In genomic region chr18:11251229-11251890, GRCh38 we compare ENCODE assay signal across 24 cellular contexts.
DNase-seq lines count a peak whose midpoint lies in the region; ATAC-seq, FAIRE-seq and TF ChIP-seq lines count a peak whose summit lies in the region.
"Had no signal": no experiment of that assay in that cellular context is flagged by ENCODE, and none has a peak within 500 bp of the region (broad histone marks: within the 10 kb centered on the region; RNA-seq: fewer than 3 reads in every experiment).

No MANE protein-coding gene starts in this region.

- ATAC-seq in left cardiac atrium (peak in 1 of 2 donors; percentile 23), left ventricle myocardium superior (no peak), GM18517 (IDR thresholded peaks at IDR 0.05; ENCODE audit: unreplicated experiment) (no peak), HG03439 (IDR thresholded peaks at IDR 0.05; ENCODE audit: unreplicated experiment) (no peak), GM21515 (IDR thresholded peaks at IDR 0.05; ENCODE audit: unreplicated experiment) (no peak)
- ATAC-seq: A549, HCT116 had no signal

- no peaks in the 10 kb centered on the region for H3K79me2 ChIP-seq in astrocyte (ENCODE audit: insufficient read depth, low read length)

- no peaks in the 10 kb centered on the region for H3K36me3 Mint-ChIP-seq in astrocyte (ENCODE audit: low read depth, unreplicated experiment)
- H3K36me3 Mint-ChIP-seq: neural progenitor cell had no signal

- no peaks in the 10 kb centered on the region for H3K9me3 ChIP-seq in astrocyte (ENCODE audit: insufficient read depth, low read depth, low read length)
- H3K9me3 ChIP-seq: A549, SJSA1 had no signal

- H4K20me1 ChIP-seq in astrocyte (ENCODE audit: insufficient read depth, low read length), result no peaks in the 10 kb centered on the region

- H3K27me3 ChIP-seq in astrocyte (ENCODE audit: insufficient read depth, low read length), result no peaks in the 10 kb centered on the region
- H3K27me3 ChIP-seq: neural progenitor cell, SJSA1 had no signal

- H3K27ac Mint-ChIP-seq in astrocyte (ENCODE audit: unreplicated experiment), result no peak overlapping the region
- H3K27ac Mint-ChIP-seq: CD4-positive, alpha-beta T cell; neural progenitor cell; T-helper 2 cell treated with Interferon-gamma antibody and Interleukin-4, amounts not matched to agents 5 μg/mL and 100 μg/mL, for 36 hours had no signal

- no peak overlapping the region for H3K27ac ChIP-seq in astrocyte (ENCODE audit: low read depth, low read length)
- H3K27ac ChIP-seq: A549, neural progenitor cell, SJSA1 had no signal

- FAIRE-seq in astrocyte (lab: Jason Lieb, UNC), result no peak
- no peak for FAIRE-seq in urothelium cell line (lab: Jason Lieb, UNC)
- FAIRE-seq: A549, HTR-8/SVneo, islet of Langerhans had no signal

- H3K9me3 Mint-ChIP-seq in astrocyte (ENCODE audit: unreplicated experiment), result peaks cover 3% of the 10 kb centered on the region
- H3K9me3 Mint-ChIP-seq: neural progenitor cell; T-helper 2 cell treated with Interferon-gamma antibody and Interleukin-4, amounts not matched to agents 5 μg/mL and 100 μg/mL, for 36 hours had no signal

- peaks cover 2% of the 10 kb centered on the region for H3K27me3 Mint-ChIP-seq in astrocyte (ENCODE audit: low read depth, unreplicated experiment)
- H3K27me3 Mint-ChIP-seq: CD4-positive, alpha-beta T cell had no signal

- H2AFZ ChIP-seq in astrocyte (ENCODE audit: low read depth, low read length), result no peak overlapping the region
- H2AFZ ChIP-seq: neural progenitor cell had no signal

- no peak overlapping the region for H3K9ac ChIP-seq in astrocyte (ENCODE audit: low read length)
- H3K9ac ChIP-seq: neural progenitor cell had no signal

- TF ChIP-seq CTCF in astrocyte (IDR thresholded peaks at IDR 0.05; ENCODE audit: insufficient read depth, low read depth, low read length), result no peak

- intact Hi-C loops in left cardiac atrium (cut with DNase I) (no loop called here), left ventricle myocardium superior (cut with micrococcal nuclease) (no loop called here)

- H3K4me1 ChIP-seq in astrocyte (ENCODE audit: insufficient read depth, low read length), result no peaks in the 10 kb centered on the region
- H3K4me1 ChIP-seq: A549, SJSA1 had no signal

- H3K4me3 ChIP-seq in astrocyte (ENCODE audit: insufficient read depth, low read depth, low read length), result no peak overlapping the region
- H3K4me3 ChIP-seq: A549, coronary artery, neural progenitor cell, SJSA1 had no signal

- no peak overlapping the region for H3K4me3 Mint-ChIP-seq in astrocyte (ENCODE audit: unreplicated experiment)
- H3K4me3 Mint-ChIP-seq: CD4-positive, alpha-beta T cell; neural progenitor cell; T-helper 2 cell treated with Interferon-gamma antibody and Interleukin-4, amounts not matched to agents 5 μg/mL and 100 μg/mL, for 36 hours had no signal

- DNase-seq in left cardiac atrium, result peak; percentile 30
- no peak for DNase-seq in left ventricle myocardium superior
- DNase-seq in astrocyte (ENCODE audit: low read depth), result peak; percentile 41
- DNase-seq in fibroblast of the conjunctiva (ENCODE audit: low read depth), result peak; percentile 58
- DNase-seq in urothelium cell line (ENCODE audit: low spot score), result peak; percentile 40
- DNase-seq: activated CD4-positive, alpha-beta T cell treated with anti-CD3 and anti-CD28 coated beads for 1 hour; amniotic stem cell; CD4-positive, alpha-beta T cell; DMS53; glutamatergic neuron; NCI-H1694 treated with DMSO at 0.1 percent for 48 hours; NCI-H526; stimulated activated CD4-positive, alpha-beta T cell treated with anti-CD3 and anti-CD28 coated beads, Interleukin-1b, Interleukin-23, amount 100 ng/mL, for 48 hours had no signal

- peaks cover 7% of the 10 kb centered on the region for H3K4me1 Mint-ChIP-seq in astrocyte (ENCODE audit: low read depth, unreplicated experiment)

- H3K36me3 ChIP-seq in astrocyte (ENCODE audit: insufficient read depth, low read length), result no peaks in the 10 kb centered on the region
- H3K36me3 ChIP-seq: neural progenitor cell, SJSA1 had no signal

- H3K4me2 ChIP-seq in astrocyte (ENCODE audit: low read length), result no peak overlapping the region
- H3K4me2 ChIP-seq: A549, neural progenitor cell had no signal
